In the genomic region with DNA sequence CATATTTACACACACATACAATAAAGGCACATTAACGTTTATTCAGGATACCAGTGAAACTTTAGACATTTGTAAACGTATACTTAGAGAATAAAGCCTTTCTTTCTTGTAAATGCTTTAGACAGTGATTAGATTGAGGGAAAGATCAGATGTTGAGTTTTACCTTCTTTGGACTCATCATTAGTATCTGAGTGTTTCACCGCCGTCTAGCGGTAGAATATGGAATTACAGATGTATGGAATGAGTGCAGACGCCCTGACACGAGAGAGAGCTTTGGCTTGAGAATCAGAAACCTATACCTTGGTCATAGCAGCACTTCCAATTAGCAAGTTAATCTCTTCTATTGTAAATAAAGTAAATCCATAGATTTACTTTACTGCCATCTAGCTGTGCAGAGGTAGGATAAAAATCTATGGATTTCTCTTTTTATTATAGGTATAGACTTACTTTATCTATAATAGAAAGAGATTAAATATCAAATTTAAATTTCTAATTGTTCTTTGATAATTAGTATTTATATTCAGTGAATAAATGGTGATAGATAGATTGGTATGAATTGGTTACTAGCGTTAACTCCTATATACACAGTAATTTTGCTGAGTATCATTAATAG, we compare ENCODE assay signal across 1 cellular context.
TF ChIP-seq lines count a peak whose summit lies in the region.

No MANE protein-coding gene starts in this region.

TF ChIP-seq in GM23338, 12 proteins besides CTCF, POLR2A, EP300 and RAD21 (continued from another document):
- TF ChIP-seq, protein P1, sequence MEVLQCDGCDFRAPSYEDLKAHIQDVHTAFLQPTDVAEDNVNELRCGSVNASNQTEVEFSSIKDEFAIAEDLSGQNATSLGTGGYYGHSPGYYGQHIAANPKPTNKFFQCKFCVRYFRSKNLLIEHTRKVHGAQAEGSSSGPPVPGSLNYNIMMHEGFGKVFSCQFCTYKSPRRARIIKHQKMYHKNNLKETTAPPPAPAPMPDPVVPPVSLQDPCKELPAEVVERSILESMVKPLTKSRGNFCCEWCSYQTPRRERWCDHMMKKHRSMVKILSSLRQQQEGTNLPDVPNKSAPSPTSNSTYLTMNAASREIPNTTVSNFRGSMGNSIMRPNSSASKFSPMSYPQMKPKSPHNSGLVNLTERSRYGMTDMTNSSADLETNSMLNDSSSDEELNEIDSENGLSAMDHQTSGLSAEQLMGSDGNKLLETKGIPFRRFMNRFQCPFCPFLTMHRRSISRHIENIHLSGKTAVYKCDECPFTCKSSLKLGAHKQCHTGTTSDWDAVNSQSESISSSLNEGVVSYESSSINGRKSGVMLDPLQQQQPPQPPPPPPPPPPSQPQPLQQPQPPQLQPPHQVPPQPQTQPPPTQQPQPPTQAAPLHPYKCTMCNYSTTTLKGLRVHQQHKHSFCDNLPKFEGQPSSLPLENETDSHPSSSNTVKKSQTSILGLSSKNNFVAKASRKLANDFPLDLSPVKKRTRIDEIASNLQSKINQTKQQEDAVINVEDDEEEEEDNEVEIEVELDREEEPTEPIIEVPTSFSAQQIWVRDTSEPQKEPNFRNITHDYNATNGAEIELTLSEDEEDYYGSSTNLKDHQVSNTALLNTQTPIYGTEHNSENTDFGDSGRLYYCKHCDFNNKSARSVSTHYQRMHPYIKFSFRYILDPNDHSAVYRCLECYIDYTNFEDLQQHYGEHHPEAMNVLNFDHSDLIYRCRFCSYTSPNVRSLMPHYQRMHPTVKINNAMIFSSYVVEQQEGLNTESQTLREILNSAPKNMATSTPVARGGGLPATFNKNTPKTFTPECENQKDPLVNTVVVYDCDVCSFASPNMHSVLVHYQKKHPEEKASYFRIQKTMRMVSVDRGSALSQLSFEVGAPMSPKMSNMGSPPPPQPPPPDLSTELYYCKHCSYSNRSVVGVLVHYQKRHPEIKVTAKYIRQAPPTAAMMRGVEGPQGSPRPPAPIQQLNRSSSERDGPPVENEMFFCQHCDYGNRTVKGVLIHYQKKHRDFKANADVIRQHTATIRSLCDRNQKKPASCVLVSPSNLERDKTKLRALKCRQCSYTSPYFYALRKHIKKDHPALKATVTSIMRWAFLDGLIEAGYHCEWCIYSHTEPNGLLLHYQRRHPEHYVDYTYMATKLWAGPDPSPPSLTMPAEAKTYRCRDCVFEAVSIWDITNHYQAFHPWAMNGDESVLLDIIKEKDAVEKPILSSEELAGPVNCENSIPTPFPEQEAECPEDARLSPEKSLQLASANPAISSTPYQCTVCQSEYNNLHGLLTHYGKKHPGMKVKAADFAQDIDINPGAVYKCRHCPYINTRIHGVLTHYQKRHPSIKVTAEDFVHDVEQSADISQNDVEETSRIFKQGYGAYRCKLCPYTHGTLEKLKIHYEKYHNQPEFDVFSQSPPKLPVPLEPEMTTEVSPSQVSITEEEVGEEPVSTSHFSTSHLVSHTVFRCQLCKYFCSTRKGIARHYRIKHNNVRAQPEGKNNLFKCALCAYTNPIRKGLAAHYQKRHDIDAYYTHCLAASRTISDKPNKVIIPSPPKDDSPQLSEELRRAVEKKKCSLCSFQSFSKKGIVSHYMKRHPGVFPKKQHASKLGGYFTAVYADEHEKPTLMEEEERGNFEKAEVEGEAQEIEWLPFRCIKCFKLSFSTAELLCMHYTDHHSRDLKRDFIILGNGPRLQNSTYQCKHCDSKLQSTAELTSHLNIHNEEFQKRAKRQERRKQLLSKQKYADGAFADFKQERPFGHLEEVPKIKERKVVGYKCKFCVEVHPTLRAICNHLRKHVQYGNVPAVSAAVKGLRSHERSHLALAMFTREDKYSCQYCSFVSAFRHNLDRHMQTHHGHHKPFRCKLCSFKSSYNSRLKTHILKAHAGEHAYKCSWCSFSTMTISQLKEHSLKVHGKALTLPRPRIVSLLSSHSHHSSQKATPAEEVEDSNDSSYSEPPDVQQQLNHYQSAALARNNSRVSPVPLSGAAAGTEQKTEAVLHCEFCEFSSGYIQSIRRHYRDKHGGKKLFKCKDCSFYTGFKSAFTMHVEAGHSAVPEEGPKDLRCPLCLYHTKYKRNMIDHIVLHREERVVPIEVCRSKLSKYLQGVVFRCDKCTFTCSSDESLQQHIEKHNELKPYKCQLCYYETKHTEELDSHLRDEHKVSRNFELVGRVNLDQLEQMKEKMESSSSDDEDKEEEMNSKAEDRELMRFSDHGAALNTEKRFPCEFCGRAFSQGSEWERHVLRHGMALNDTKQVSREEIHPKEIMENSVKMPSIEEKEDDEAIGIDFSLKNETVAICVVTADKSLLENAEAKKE (CRISPR knock-in tag; IDR thresholded peaks at IDR 0.05): no peak
- no peak for TF ChIP-seq ETS1 (IDR thresholded peaks at IDR 0.05)
- TF ChIP-seq ZNF114 (CRISPR knock-in tag; IDR thresholded peaks at IDR 0.05): no peak
- TF ChIP-seq EZH2 (IDR thresholded peaks at IDR 0.05; ENCODE audit: low read depth, unreplicated experiment): no peak
- TF ChIP-seq EZH2phosphoT487 (IDR thresholded peaks at IDR 0.05; ENCODE audit: unreplicated experiment): no peak
